In the genomic region with DNA sequence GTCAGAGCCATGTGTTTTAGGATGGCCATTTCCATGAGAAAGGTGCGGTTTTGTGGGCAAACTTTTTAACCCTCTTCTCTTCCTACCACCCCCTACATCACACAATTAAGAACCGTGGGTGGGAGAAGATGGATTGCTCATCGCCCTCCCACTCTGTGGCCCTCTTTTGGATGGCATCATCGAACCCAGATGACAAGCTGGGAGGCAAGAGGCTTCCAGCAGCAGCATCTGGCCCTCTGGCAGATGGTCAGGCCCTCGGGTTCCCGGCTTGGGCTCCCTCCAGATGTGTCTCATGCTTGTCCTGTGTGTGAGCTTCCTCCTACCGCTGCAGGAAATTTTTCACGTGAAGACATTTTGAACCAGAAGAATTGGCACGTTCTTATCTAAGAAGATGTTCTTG, we compare ENCODE assay signal across 22 cellular contexts.
A peak's percentile ranks its signal among the peaks of the same experiment; 100 is the strongest.
DNase-seq lines count a peak whose midpoint lies in the region; ATAC-seq and TF ChIP-seq lines count a peak whose summit lies in the region.
"Had no signal": no experiment of that assay in that cellular context is flagged by ENCODE, and none has a peak within 500 bp of the region (broad histone marks: within the 10 kb centered on the region; RNA-seq: fewer than 3 reads in every experiment).

No MANE protein-coding gene starts in this region.

- no peak overlapping the region for H3K4me3 ChIP-seq in heart left ventricle
- H3K4me3 ChIP-seq in suprapubic skin: no peak overlapping the region
- H3K4me3 ChIP-seq: breast epithelium, esophagus squamous epithelium, GM23338, skin epidermis, transverse colon had no signal

- 54 to 68% (median 56%) methylated on average over 9 of the region's 9 CpGs for WGBS in heart left ventricle, 4 donors
- 58% methylated on average over 9 of the region's 9 CpGs for WGBS in suprapubic skin

- H3K36me3 ChIP-seq in heart left ventricle (no peaks in the 10 kb centered on the region), suprapubic skin (no peaks in the 10 kb centered on the region)
- H3K36me3 ChIP-seq: breast epithelium, esophagus squamous epithelium, transverse colon had no signal

- H3K4me1 ChIP-seq in heart left ventricle (peaks cover 0 to 43% (median 13%) of the 10 kb centered on the region in 12 donors), suprapubic skin (peaks cover 4% of the 10 kb centered on the region)
- H3K4me1 ChIP-seq: breast epithelium had no signal

- no peaks in the 10 kb centered on the region for H3K9me3 Mint-ChIP-seq in activated T-cell treated with anti-CD3 and anti-CD28 coated beads, Interleukin-2, amount 50 U/mL, for 24 hours
- H3K9me3 Mint-ChIP-seq: activated naive CD8-positive, alpha-beta T cell treated with anti-CD3 and anti-CD28 coated beads, Interleukin-2, amount 10 ng/mL, durations not matched to agents 7 days and 5 days; CD4-positive, alpha-beta T cell; GM23338 had no signal

- DNase-seq in NCI-H2171 treated with DMSO at 0.1 percent for 48 hours (lab: John Stamatoyannopoulos, UW): peak; percentile 32
- DNase-seq in NCI-H2171 (lab: John Stamatoyannopoulos, UW): no peak
- DNase-seq in NCI-H524 treated with DMSO at 0.1 percent for 48 hours (lab: John Stamatoyannopoulos, UW): peak; percentile 61
- DNase-seq in heart left ventricle: peak; percentile 13 to 74 (median 66)
- DNase-seq in suprapubic skin (ENCODE audit: low spot score in 2 of 2): peak; percentile 76 to 87
- no peak for DNase-seq in activated T-cell treated with anti-CD3 and anti-CD28 coated beads, Interleukin-2, amount 50 U/mL, for 24 hours
- no peak for DNase-seq in middle frontal gyrus (ENCODE audit: extremely low spot score, low spot score)
- DNase-seq: activated CD4-positive, alpha-beta T cell treated with anti-CD3 and anti-CD28 coated beads, Interleukin-2, amount 50 U/mL, for 48 hours; activated naive CD8-positive, alpha-beta T cell treated with anti-CD3 and anti-CD28 coated beads, Interleukin-2, amount 10 ng/mL, durations not matched to agents 7 days and 5 days; activated T-cell treated with anti-CD3 and anti-CD28 coated beads, Interleukin-2, amount 50 U/mL, for 48 hours; CD4-positive, alpha-beta T cell; DMS79; esophagus squamous epithelium; NCI-H187 treated with DMSO at 0.1 percent for 48 hours; NCI-H510A; transverse colon had no signal

- H3K9me3 ChIP-seq in heart left ventricle (no peaks in the 10 kb centered on the region), suprapubic skin (no peaks in the 10 kb centered on the region)
- H3K9me3 ChIP-seq: breast epithelium, esophagus squamous epithelium, transverse colon had no signal

- no peaks in the 10 kb centered on the region for H3K27me3 Mint-ChIP-seq in activated T-cell treated with anti-CD3 and anti-CD28 coated beads, Interleukin-2, amount 50 U/mL, for 24 hours
- H3K27me3 Mint-ChIP-seq: activated naive CD8-positive, alpha-beta T cell treated with anti-CD3 and anti-CD28 coated beads, Interleukin-2, amount 10 ng/mL, durations not matched to agents 7 days and 5 days had no signal

- H3K27ac ChIP-seq in heart left ventricle (peak overlapping the region in 2 of 12 donors; percentile 1 to 37), suprapubic skin (no peak overlapping the region)
- H3K27ac ChIP-seq: 22Rv1, esophagus squamous epithelium, transverse colon had no signal

- TF ChIP-seq POLR2A in heart left ventricle (IDR thresholded peaks at IDR 0.05): no peak
- no peak for TF ChIP-seq POLR2A in suprapubic skin (IDR thresholded peaks at IDR 0.05)

- intact Hi-C loops in heart left ventricle (cut with DNase I): loop anchor here in 1 of 10 donors (5.0 kb wide), 1 partner anchor 617 kb away; no protein-coding TSS in a partner anchor

- H3K36me3 Mint-ChIP-seq in activated T-cell treated with anti-CD3 and anti-CD28 coated beads, Interleukin-2, amount 50 U/mL, for 24 hours (ENCODE audit: low read depth): no peaks in the 10 kb centered on the region
- H3K36me3 Mint-ChIP-seq: activated naive CD8-positive, alpha-beta T cell treated with anti-CD3 and anti-CD28 coated beads, Interleukin-2, amount 10 ng/mL, durations not matched to agents 7 days and 5 days had no signal

- H3K27ac Mint-ChIP-seq in activated T-cell treated with anti-CD3 and anti-CD28 coated beads, Interleukin-2, amount 50 U/mL, for 24 hours: no peak overlapping the region
- H3K27ac Mint-ChIP-seq: activated naive CD8-positive, alpha-beta T cell treated with anti-CD3 and anti-CD28 coated beads, Interleukin-2, amount 10 ng/mL, durations not matched to agents 7 days and 5 days; CD4-positive, alpha-beta T cell; GM23338 had no signal

- TF ChIP-seq EP300 in suprapubic skin (IDR thresholded peaks at IDR 0.05): no peak

- H3K4me3 Mint-ChIP-seq in activated T-cell treated with anti-CD3 and anti-CD28 coated beads, Interleukin-2, amount 50 U/mL, for 24 hours: no peak overlapping the region
- H3K4me3 Mint-ChIP-seq: activated naive CD8-positive, alpha-beta T cell treated with anti-CD3 and anti-CD28 coated beads, Interleukin-2, amount 10 ng/mL, durations not matched to agents 7 days and 5 days; CD4-positive, alpha-beta T cell; GM23338 had no signal

- H3K27me3 ChIP-seq in heart left ventricle (no peaks in the 10 kb centered on the region), suprapubic skin (no peaks in the 10 kb centered on the region)
- H3K27me3 ChIP-seq: breast epithelium, esophagus squamous epithelium, transverse colon had no signal

- TF ChIP-seq CTCF in heart left ventricle (IDR thresholded peaks at IDR 0.05): no peak
- TF ChIP-seq CTCF in suprapubic skin (IDR thresholded peaks at IDR 0.05): no peak

- peaks cover 3% of the 10 kb centered on the region for H3K4me1 Mint-ChIP-seq in activated T-cell treated with anti-CD3 and anti-CD28 coated beads, Interleukin-2, amount 50 U/mL, for 24 hours (ENCODE audit: low read depth)
- H3K4me1 Mint-ChIP-seq: activated naive CD8-positive, alpha-beta T cell treated with anti-CD3 and anti-CD28 coated beads, Interleukin-2, amount 10 ng/mL, durations not matched to agents 7 days and 5 days had no signal

- ATAC-seq in heart left ventricle (peak in 3 of 4 donors; percentile 32 to 80 (median 60)), GM21619 (IDR thresholded peaks at IDR 0.05; ENCODE audit: unreplicated experiment) (no peak)
- ATAC-seq: GM23338, Panc1 had no signal

Comparison
In these comparisons a context has a peak if more than half of its experiments do, and no peak if none do; other contexts are left out.
1. DNase-seq: peak in NCI-H2171 treated with DMSO at 0.1 percent for 48 hours (single experiment), NCI-H524 treated with DMSO at 0.1 percent for 48 hours (single experiment), heart left ventricle (5 of 5) and suprapubic skin (2 of 2); none in NCI-H2171 (single experiment), activated T-cell treated with anti-CD3 and anti-CD28 coated beads, Interleukin-2, amount 50 U/mL, for 24 hours (single experiment) and middle frontal gyrus (single experiment).